7 cellular contexts compared by ENCODE assay signal in the genomic region with DNA sequence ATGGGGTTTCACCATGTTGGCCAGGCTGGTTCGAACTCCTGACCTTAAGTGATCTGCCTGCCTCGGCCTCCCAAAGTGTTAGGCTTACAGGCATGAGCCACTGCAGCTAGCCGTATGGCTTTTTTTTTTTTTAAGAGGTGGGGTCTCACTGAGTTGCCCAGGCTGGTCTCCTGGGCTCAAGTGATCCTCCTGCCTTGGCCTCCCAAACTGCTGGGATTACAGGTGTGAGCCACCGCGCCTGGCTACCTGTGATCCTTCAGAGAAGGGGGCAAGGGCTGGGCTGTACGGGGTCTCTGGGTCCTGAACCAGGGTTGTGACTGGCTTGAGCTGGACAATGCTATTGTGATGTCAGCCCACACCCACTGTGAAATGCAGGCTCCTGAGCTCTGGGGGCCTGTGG. TPM values are rescaled to one million over a fixed set of nuclear protein-coding genes. Genes with fewer than 3 reads are reported as not detected.
A peak's percentile ranks its signal among the peaks of the same experiment; 100 is the strongest.
DNase-seq lines count a peak whose midpoint lies in the region; ATAC-seq and TF ChIP-seq lines count a peak whose summit lies in the region.

A gene with protein sequence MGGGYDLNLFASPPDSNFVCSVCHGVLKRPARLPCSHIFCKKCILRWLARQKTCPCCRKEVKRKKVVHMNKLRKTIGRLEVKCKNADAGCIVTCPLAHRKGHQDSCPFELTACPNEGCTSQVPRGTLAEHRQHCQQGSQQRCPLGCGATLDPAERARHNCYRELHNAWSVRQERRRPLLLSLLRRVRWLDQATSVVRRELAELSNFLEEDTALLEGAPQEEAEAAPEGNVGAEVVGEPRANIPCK (plus strand): TSS at position 397 of the 400 bp plus-strand sequence. CDS start 26 bp downstream, outside the sequence.

- H3K27me3 ChIP-seq in iPS-15b (ENCODE audit: control insufficient read depth, insufficient read depth, low read length) = no peaks in the 10 kb centered on the region

- H3K9ac ChIP-seq in iPS-15b (ENCODE audit: low read depth, low read length) = peak within 1 kb of the TSS; percentile 93

- intact Hi-C loops in activated CD8-positive, alpha-beta T cell treated with anti-CD3 and anti-CD28 coated beads for 36 hours (cut with micrococcal nuclease) = no loop called here

- peaks cover 42% of the 10 kb centered on the region for H3K36me3 Mint-ChIP-seq in activated CD8-positive, alpha-beta T cell treated with anti-CD3 and anti-CD28 coated beads for 36 hours (ENCODE audit: low read depth)
- peaks cover 24% of the 10 kb centered on the region for H3K36me3 Mint-ChIP-seq in stimulated activated memory B cell treated with anti-CD40 and anti-IgM and Interleukin-4, amounts not matched to agents 10 μg/mL and 1 μg/mL and 100 μg/mL, for 72 hours

- no peaks in the 10 kb centered on the region for H3K9me3 Mint-ChIP-seq in activated CD8-positive, alpha-beta T cell treated with anti-CD3 and anti-CD28 coated beads for 36 hours
- no peaks in the 10 kb centered on the region for H3K9me3 Mint-ChIP-seq in stimulated activated memory B cell treated with anti-CD40 and anti-IgM and Interleukin-4, amounts not matched to agents 10 μg/mL and 1 μg/mL and 100 μg/mL, for 72 hours

- H3K27me3 Mint-ChIP-seq in activated CD8-positive, alpha-beta T cell treated with anti-CD3 and anti-CD28 coated beads for 36 hours = no peaks in the 10 kb centered on the region
- no peaks in the 10 kb centered on the region for H3K27me3 Mint-ChIP-seq in stimulated activated memory B cell treated with anti-CD40 and anti-IgM and Interleukin-4, amounts not matched to agents 10 μg/mL and 1 μg/mL and 100 μg/mL, for 72 hours

- no peak for ATAC-seq in activated CD8-positive, alpha-beta T cell treated with anti-CD3 and anti-CD28 coated beads for 36 hours
- ATAC-seq in stimulated activated memory B cell treated with anti-CD40 and anti-IgM and Interleukin-4, amounts not matched to agents 10 μg/mL and 1 μg/mL and 100 μg/mL, for 72 hours = no peak
- ATAC-seq in HG02642 (IDR thresholded peaks at IDR 0.05; ENCODE audit: poor library complexity, unreplicated experiment) = no peak

- H3K4me1 Mint-ChIP-seq in activated CD8-positive, alpha-beta T cell treated with anti-CD3 and anti-CD28 coated beads for 36 hours (ENCODE audit: low read depth) = peaks cover 28% of the 10 kb centered on the region
- peaks cover 45% of the 10 kb centered on the region for H3K4me1 Mint-ChIP-seq in stimulated activated memory B cell treated with anti-CD40 and anti-IgM and Interleukin-4, amounts not matched to agents 10 μg/mL and 1 μg/mL and 100 μg/mL, for 72 hours

- peaks cover 2% of the 10 kb centered on the region for H3K4me1 ChIP-seq in iPS-15b (ENCODE audit: control insufficient read depth, insufficient read depth, low read length)

- H3K27ac Mint-ChIP-seq in activated CD8-positive, alpha-beta T cell treated with anti-CD3 and anti-CD28 coated beads for 36 hours = peak within 1 kb of the TSS; percentile 96
- peak within 1 kb of the TSS; percentile 97 for H3K27ac Mint-ChIP-seq in stimulated activated memory B cell treated with anti-CD40 and anti-IgM and Interleukin-4, amounts not matched to agents 10 μg/mL and 1 μg/mL and 100 μg/mL, for 72 hours

- H3K4me3 ChIP-seq in HFF-Myc (replicated peaks; ENCODE audit: low read depth, low read length) (peak within 1 kb of the TSS; percentile 86), iPS-15b (ENCODE audit: low read depth, low read length) (peak within 1 kb of the TSS; percentile 87)

- no peaks in the 10 kb centered on the region for H3K9me3 ChIP-seq in iPS-15b (ENCODE audit: control insufficient read depth, insufficient read depth, low read length)

- no peak for DNase-seq in HFF-Myc (ENCODE audit: extremely low read depth, low read depth)
- no peak for DNase-seq in activated CD8-positive, alpha-beta T cell treated with anti-CD3 and anti-CD28 coated beads for 36 hours
- no peak for DNase-seq in DMS 273 treated with DMSO at 0.1 percent for 48 hours (lab: John Stamatoyannopoulos, UW)
- no peak for DNase-seq in activated CD8-positive, alpha-beta memory T cell treated with anti-CD3 and anti-CD28 coated beads, Interleukin-2, amount 50 U/mL, for 48 hours

- no peak for TF ChIP-seq CTCF in HFF-Myc (IDR thresholded peaks at IDR 0.05; ENCODE audit: low read depth, low read length, missing control alignments)
- no peak for TF ChIP-seq CTCF in activated CD8-positive, alpha-beta T cell treated with anti-CD3 and anti-CD28 coated beads for 36 hours (IDR thresholded peaks at IDR 0.05)

- H3K36me3 ChIP-seq in iPS-15b (ENCODE audit: control insufficient read depth, insufficient read depth, low read length) = peaks cover 27% of the 10 kb centered on the region

- peak within 1 kb of the TSS; percentile 98 for H3K4me3 Mint-ChIP-seq in activated CD8-positive, alpha-beta T cell treated with anti-CD3 and anti-CD28 coated beads for 36 hours
- H3K4me3 Mint-ChIP-seq in stimulated activated memory B cell treated with anti-CD40 and anti-IgM and Interleukin-4, amounts not matched to agents 10 μg/mL and 1 μg/mL and 100 μg/mL, for 72 hours = peak within 1 kb of the TSS; percentile 84

- POLR2A ChIA-PET in activated CD8-positive, alpha-beta T cell treated with anti-CD3 and anti-CD28 coated beads for 36 hours (lab: Charles Lee) = interaction anchor here (0.7 to 14.3 kb wide), 7 partner anchors 18 to 194 kb away, joined by 3 to 505 read pairs (median 8); a partner anchor contains a TSS

- CTCF ChIA-PET in activated CD8-positive, alpha-beta T cell treated with anti-CD3 and anti-CD28 coated beads for 36 hours (lab: Charles Lee) = no interaction called here

RNA-seq across cellular contexts. Expression of the gene that starts here (rescaled TPM):
- total RNA-seq in activated CD8-positive, alpha-beta T cell treated with anti-CD3 and anti-CD28 coated beads for 36 hours = not detected
